In the genomic region with DNA sequence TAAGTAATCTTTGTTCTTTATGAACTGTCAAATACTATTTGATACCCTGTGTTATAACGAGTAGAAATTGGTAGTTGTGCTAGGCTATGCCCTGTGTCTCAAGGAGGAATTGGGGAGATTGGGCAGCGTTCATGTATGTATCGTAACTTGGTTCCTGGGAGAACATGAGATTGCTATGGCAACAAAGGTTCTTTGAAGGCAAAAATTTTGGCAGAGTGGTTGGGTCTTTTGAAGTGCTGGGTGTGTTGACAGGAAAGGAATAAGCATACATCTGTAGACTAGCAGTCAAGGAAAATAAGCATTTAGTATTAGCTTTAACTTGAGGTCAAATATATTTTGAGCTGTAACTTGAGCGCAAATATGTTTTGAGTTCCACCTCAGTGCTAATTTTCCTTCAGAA, we compare ENCODE assay signal across 13 cellular contexts. TPM values are rescaled to one million over a fixed set of nuclear protein-coding genes. Genes with fewer than 3 reads are reported as not detected.
A peak's percentile ranks its signal among the peaks of the same experiment; 100 is the strongest.
DNase-seq lines count a peak whose midpoint lies in the region; ATAC-seq and TF ChIP-seq lines count a peak whose summit lies in the region.
"Had no signal": no experiment of that assay in that cellular context is flagged by ENCODE, and none has a peak within 500 bp of the region (broad histone marks: within the 10 kb centered on the region; RNA-seq: fewer than 3 reads in every experiment).

No MANE protein-coding gene starts in this region.

- H3K27me3 Mint-ChIP-seq in activated CD4-positive, alpha-beta T cell treated with anti-CD3 and anti-CD28 coated beads for 36 hours: no peaks in the 10 kb centered on the region
- H3K27me3 Mint-ChIP-seq in activated CD4-positive, alpha-beta T cell treated with anti-CD3 and anti-CD28 coated beads, Interleukin-2, amount 10 ng/mL, durations not matched to agents 7 days and 5 days: no peaks in the 10 kb centered on the region
- H3K27me3 Mint-ChIP-seq in chondrocyte (ENCODE audit: low read depth): no peaks in the 10 kb centered on the region
- no peaks in the 10 kb centered on the region for H3K27me3 Mint-ChIP-seq in progenitor cell of endocrine pancreas
- H3K27me3 Mint-ChIP-seq: activated CD4-positive, alpha-beta T cell treated with anti-CD3 and anti-CD28 coated beads, Interleukin-2, amount 10 ng/mL, durations not matched to agents 24 days and 14 days had no signal

- H3K27me3 ChIP-seq in IMR-90 (ENCODE audit: control insufficient read depth, insufficient read depth, low read length) (no peaks in the 10 kb centered on the region), psoas muscle (ENCODE audit: insufficient read depth in 3 of 3, low read length in 2 of 3) (no peaks in the 10 kb centered on the region)
- H3K27me3 ChIP-seq: heart left ventricle had no signal

- H2BK120ac ChIP-seq in IMR-90 (ENCODE audit: low read depth, low read length): no peak overlapping the region

- DNase-seq in activated CD4-positive, alpha-beta T cell treated with anti-CD3 and anti-CD28 coated beads for 36 hours: no peak
- DNase-seq in activated CD4-positive, alpha-beta T cell treated with anti-CD3 and anti-CD28 coated beads, Interleukin-2, amount 10 ng/mL, durations not matched to agents 7 days and 5 days: no peak
- DNase-seq in IMR-90: no peak
- no peak for DNase-seq in chondrocyte (ENCODE audit: low spot score)
- DNase-seq in progenitor cell of endocrine pancreas (ENCODE audit: low spot score, unreplicated experiment): no peak
- DNase-seq in psoas muscle: no peak
- DNase-seq: activated CD4-positive, alpha-beta T cell treated with anti-CD3 and anti-CD28 coated beads, Interleukin-2, amount 10 ng/mL, durations not matched to agents 24 days and 14 days; heart left ventricle; kidney glomerular epithelial cell; NCI-H1105 treated with DMSO at 0.1 percent for 48 hours; NCI-H524 had no signal

- peak overlapping the region; percentile 4 for H3K4me3 Mint-ChIP-seq in activated CD4-positive, alpha-beta T cell treated with anti-CD3 and anti-CD28 coated beads for 36 hours
- H3K4me3 Mint-ChIP-seq in activated CD4-positive, alpha-beta T cell treated with anti-CD3 and anti-CD28 coated beads, Interleukin-2, amount 10 ng/mL, durations not matched to agents 7 days and 5 days: no peak overlapping the region
- H3K4me3 Mint-ChIP-seq in chondrocyte (ENCODE audit: unreplicated experiment) (no peak overlapping the region), progenitor cell of endocrine pancreas (ENCODE audit: low read depth) (no peak overlapping the region)

- H3K9ac ChIP-seq in IMR-90 (ENCODE audit: low read depth, low read length): no peak overlapping the region

- no peaks in the 10 kb centered on the region for H3K9me3 ChIP-seq in IMR-90 (ENCODE audit: control insufficient read depth, insufficient read depth, low read length)
- no peaks in the 10 kb centered on the region for H3K9me3 ChIP-seq in psoas muscle
- H3K9me3 ChIP-seq: heart left ventricle had no signal

- CTCF ChIA-PET in activated CD4-positive, alpha-beta T cell treated with anti-CD3 and anti-CD28 coated beads for 36 hours (lab: Charles Lee): interaction anchor here (0.8 to 1.1 kb wide), 2 partner anchors 9 to 71 kb away, joined by 3 read pairs; no protein-coding TSS in a partner anchor
- CTCF ChIA-PET in activated CD4-positive, alpha-beta T cell treated with anti-CD3 and anti-CD28 coated beads, Interleukin-2, amount 10 ng/mL, durations not matched to agents 7 days and 5 days (lab: Charles Lee): no interaction called here
- CTCF ChIA-PET in IMR-90 (lab: Yijun Ruan, JAX): interaction anchor here (0.8 to 1.2 kb wide), 2 partner anchors 142 to 473 kb away, joined by 3 read pairs; no protein-coding TSS in a partner anchor

- H3K27ac ChIP-seq in IMR-90 (ENCODE audit: insufficient read depth, low read length): no peak overlapping the region
- no peak overlapping the region for H3K27ac ChIP-seq in psoas muscle
- H3K27ac ChIP-seq: heart left ventricle had no signal

- no peak overlapping the region for H2BK20ac ChIP-seq in IMR-90 (ENCODE audit: low read depth, low read length)

- peak overlapping the region; percentile 5 for H3K27ac Mint-ChIP-seq in activated CD4-positive, alpha-beta T cell treated with anti-CD3 and anti-CD28 coated beads for 36 hours
- no peak overlapping the region for H3K27ac Mint-ChIP-seq in activated CD4-positive, alpha-beta T cell treated with anti-CD3 and anti-CD28 coated beads, Interleukin-2, amount 10 ng/mL, durations not matched to agents 7 days and 5 days
- H3K27ac Mint-ChIP-seq in chondrocyte (ENCODE audit: unreplicated experiment) (peak overlapping the region; percentile 30), progenitor cell of endocrine pancreas (peak overlapping the region; percentile 53)

- no peak overlapping the region for H2BK5ac ChIP-seq in IMR-90 (ENCODE audit: low read depth, low read length, poor library complexity, severe bottlenecking)

- no peak overlapping the region for H4K5ac ChIP-seq in IMR-90 (ENCODE audit: low read depth, low read length)

- H3K18ac ChIP-seq in IMR-90 (ENCODE audit: low read depth, low read length): no peak overlapping the region

- intact Hi-C loops in activated CD4-positive, alpha-beta T cell treated with anti-CD3 and anti-CD28 coated beads for 36 hours (cut with DNase I, micrococcal nuclease): loop anchor here in 1 of 2 experiments (5.0 kb wide), 1 partner anchor 41 kb away; no protein-coding TSS in a partner anchor
- intact Hi-C loops in IMR-90 (cut with micrococcal nuclease) (no loop called here), psoas muscle (cut with DNase I) (no loop called here)

- no peak overlapping the region for H2AK9ac ChIP-seq in IMR-90 (replicated peaks; ENCODE audit: low read depth, low read length, poor library complexity)

- no peaks in the 10 kb centered on the region for H3K9me3 Mint-ChIP-seq in activated CD4-positive, alpha-beta T cell treated with anti-CD3 and anti-CD28 coated beads for 36 hours (ENCODE audit: low read depth)
- no peaks in the 10 kb centered on the region for H3K9me3 Mint-ChIP-seq in activated CD4-positive, alpha-beta T cell treated with anti-CD3 and anti-CD28 coated beads, Interleukin-2, amount 10 ng/mL, durations not matched to agents 7 days and 5 days
- H3K9me3 Mint-ChIP-seq in chondrocyte (ENCODE audit: low read depth): no peaks in the 10 kb centered on the region
- no peaks in the 10 kb centered on the region for H3K9me3 Mint-ChIP-seq in progenitor cell of endocrine pancreas (ENCODE audit: low read depth)
- H3K9me3 Mint-ChIP-seq: activated CD4-positive, alpha-beta T cell treated with anti-CD3 and anti-CD28 coated beads, Interleukin-2, amount 10 ng/mL, durations not matched to agents 24 days and 14 days had no signal

- in situ Hi-C loops in IMR-90 (cut with MboI; ENCODE audit: low sequenced_read_pairs): no loop called here

- WGBS in IMR-90 (ENCODE audit: extremely low coverage in 2 of 2, insufficient read length in 1 of 2), 2 experiments: no CpG with 5 or more reads among the region's 4 CpGs
- WGBS in psoas muscle, 3 donors: 60 to 75% (median 64%) methylated on average over 4 of the region's 4 CpGs

- dilution Hi-C loops in IMR-90 (cut with HindIII; ENCODE audit: low sequenced_read_pairs, unreplicated experiment): no loop called here

- peak overlapping the region; percentile 23; the same call in 1 of the 2 replicates for H3K4me2 ChIP-seq in IMR-90 (ENCODE audit: low read depth, low read length)

- H3K4me3 ChIP-seq in IMR-90 (ENCODE audit: insufficient read depth, low read depth, low read length): no peak overlapping the region
- H3K4me3 ChIP-seq in psoas muscle: no peak overlapping the region
- H3K4me3 ChIP-seq: heart left ventricle had no signal

- no peak for TF ChIP-seq RAD21 in IMR-90 (IDR thresholded peaks at IDR 0.05; ENCODE audit: low read length)

- H3K36me3 Mint-ChIP-seq in activated CD4-positive, alpha-beta T cell treated with anti-CD3 and anti-CD28 coated beads for 36 hours (ENCODE audit: low read depth): peaks cover 2% of the 10 kb centered on the region
- peaks cover 1% of the 10 kb centered on the region for H3K36me3 Mint-ChIP-seq in activated CD4-positive, alpha-beta T cell treated with anti-CD3 and anti-CD28 coated beads, Interleukin-2, amount 10 ng/mL, durations not matched to agents 7 days and 5 days (ENCODE audit: low read depth)
- no peaks in the 10 kb centered on the region for H3K36me3 Mint-ChIP-seq in chondrocyte (ENCODE audit: low read depth)
- no peaks in the 10 kb centered on the region for H3K36me3 Mint-ChIP-seq in progenitor cell of endocrine pancreas (ENCODE audit: insufficient read depth)

- peaks cover 16 to 54% of the 10 kb centered on the region in 2 experiments for H3K79me1 ChIP-seq in IMR-90 (ENCODE audit: low read depth in 1 of 2, low read length in 2 of 2)

- ATAC-seq in activated CD4-positive, alpha-beta T cell treated with anti-CD3 and anti-CD28 coated beads for 36 hours: no peak
- ATAC-seq in IMR-90 (ENCODE audit: low read depth): no peak
- no peak for ATAC-seq in HG03521 (IDR thresholded peaks at IDR 0.05; ENCODE audit: unreplicated experiment)
- no peak for ATAC-seq in GM21367 (IDR thresholded peaks at IDR 0.05; ENCODE audit: unreplicated experiment)
- ATAC-seq in psoas muscle: no peak

- POLR2A ChIA-PET in activated CD4-positive, alpha-beta T cell treated with anti-CD3 and anti-CD28 coated beads for 36 hours (lab: Charles Lee): no interaction called here
- POLR2A ChIA-PET in activated CD4-positive, alpha-beta T cell treated with anti-CD3 and anti-CD28 coated beads, Interleukin-2, amount 10 ng/mL, durations not matched to agents 7 days and 5 days (lab: Charles Lee): no interaction called here
- POLR2A ChIA-PET in IMR-90 (lab: Charles Lee; ENCODE audit: unreplicated experiment): no interaction called here

- H3K56ac ChIP-seq in IMR-90 (ENCODE audit: extremely low read depth, insufficient read depth, low read length): no peak overlapping the region

- peaks cover 59% of the 10 kb centered on the region for H4K20me1 ChIP-seq in IMR-90 (ENCODE audit: insufficient read depth, low read length)

- H3K9me1 ChIP-seq in IMR-90 (ENCODE audit: insufficient read depth, low read length): peaks cover 3% of the 10 kb centered on the region; the same call in 1 of the 2 replicates

- H2BK15ac ChIP-seq in IMR-90 (ENCODE audit: low read depth, low read length): no peak overlapping the region

- peak overlapping the region; percentile 32; the same call in 1 of the 2 replicates for H3K23ac ChIP-seq in IMR-90 (ENCODE audit: low read depth, low read length)

- H3K36me3 ChIP-seq in IMR-90 (ENCODE audit: control insufficient read depth, insufficient read depth, low read length) (no peaks in the 10 kb centered on the region), psoas muscle (ENCODE audit: insufficient read depth in 1 of 2, low read depth in 1 of 2) (no peaks in the 10 kb centered on the region)
- H3K36me3 ChIP-seq: heart left ventricle had no signal

- no peak overlapping the region for H3K4ac ChIP-seq in IMR-90 (ENCODE audit: low read depth, low read length)

- TF ChIP-seq CTCF in IMR-90 (conservative IDR thresholded peaks at IDR 0.05; ENCODE audit: low read depth, low read length) (no peak), chondrocyte (IDR thresholded peaks at IDR 0.05) (no peak), progenitor cell of endocrine pancreas (IDR thresholded peaks at IDR 0.05; ENCODE audit: unreplicated experiment) (no peak), psoas muscle (IDR thresholded peaks at IDR 0.05) (no peak)

- H3K4me1 Mint-ChIP-seq in activated CD4-positive, alpha-beta T cell treated with anti-CD3 and anti-CD28 coated beads for 36 hours: peaks cover 45% of the 10 kb centered on the region
- H3K4me1 Mint-ChIP-seq in activated CD4-positive, alpha-beta T cell treated with anti-CD3 and anti-CD28 coated beads, Interleukin-2, amount 10 ng/mL, durations not matched to agents 7 days and 5 days: peaks cover 29% of the 10 kb centered on the region
- peaks cover 49% of the 10 kb centered on the region for H3K4me1 Mint-ChIP-seq in chondrocyte (ENCODE audit: low read depth)
- peaks cover 40% of the 10 kb centered on the region for H3K4me1 Mint-ChIP-seq in progenitor cell of endocrine pancreas (ENCODE audit: low read depth)

- BruUV-seq in IMR-90 (replicated peaks; lab: Mats Ljungman, UMichigan): no TSS peak

- TF ChIP-seq POLR2A in IMR-90 (IDR thresholded peaks at IDR 0.05; ENCODE audit: low read depth, low read length): no peak

- H4K8ac ChIP-seq in IMR-90 (ENCODE audit: low read depth in 2 of 2, low read length in 2 of 2): no peak overlapping the region

- H4K91ac ChIP-seq in IMR-90 (ENCODE audit: insufficient read depth, low read depth, low read length): no peak overlapping the region

- peak overlapping the region; percentile 19; the same call in 1 of the 2 replicates for H3K14ac ChIP-seq in IMR-90 (replicated peaks; ENCODE audit: low read depth, low read length)

- H2AFZ ChIP-seq in IMR-90 (replicated peaks; ENCODE audit: low read length, poor library complexity): no peak overlapping the region

- peaks cover 9% of the 10 kb centered on the region; the same call in 1 of the 2 replicates for H3K4me1 ChIP-seq in IMR-90 (ENCODE audit: control insufficient read depth, insufficient read depth, low read length)
- H3K4me1 ChIP-seq in psoas muscle: peaks cover 37% of the 10 kb centered on the region

- no peak overlapping the region for H2AK5ac ChIP-seq in IMR-90 (ENCODE audit: low read depth, low read length)

RNA-seq across cellular contexts. Expression of gene TCF12, which starts 45.3 kb away (rescaled TPM):
- 10 to 100 TPM; 61.1 to 74.9 TPM for total RNA-seq in activated CD4-positive, alpha-beta T cell treated with anti-CD3 and anti-CD28 coated beads for 36 hours
- 10 to 100 TPM; 50.9 to 60.8 TPM for total RNA-seq in activated CD4-positive, alpha-beta T cell treated with anti-CD3 and anti-CD28 coated beads, Interleukin-2, amount 10 ng/mL, durations not matched to agents 7 days and 5 days
- total RNA-seq in IMR-90 (2012; rRNA removed) (123 and 160 TPM in 2 replicates), chondrocyte (106 to 154 TPM (median 110 TPM) in 3 replicates), progenitor cell of endocrine pancreas (164 and 167 TPM in 2 replicates), psoas muscle (10 to 100 TPM; 30.5 to 53.1 (median 44.8) TPM)
- polyA plus RNA-seq in IMR-90 (2012; rRNA removed) (78.5 and 79.4 TPM in 2 replicates), psoas muscle (10 to 100 TPM; 10.5 to 20.0 (median 10.7) TPM)
- 36.3 and 53.9 TPM in 2 replicates for polyA plus RNA-seq in IMR-90 (2012; cell fraction: cytosol; rRNA removed)
- 29.9 and 83.9 TPM in 2 replicates for polyA plus RNA-seq in IMR-90 (2012; cell fraction: nucleus; rRNA removed; ENCODE audit: low replicate concordance)
